Comparison of ENCODE assay signal across 17 cellular contexts in the genomic region with DNA sequence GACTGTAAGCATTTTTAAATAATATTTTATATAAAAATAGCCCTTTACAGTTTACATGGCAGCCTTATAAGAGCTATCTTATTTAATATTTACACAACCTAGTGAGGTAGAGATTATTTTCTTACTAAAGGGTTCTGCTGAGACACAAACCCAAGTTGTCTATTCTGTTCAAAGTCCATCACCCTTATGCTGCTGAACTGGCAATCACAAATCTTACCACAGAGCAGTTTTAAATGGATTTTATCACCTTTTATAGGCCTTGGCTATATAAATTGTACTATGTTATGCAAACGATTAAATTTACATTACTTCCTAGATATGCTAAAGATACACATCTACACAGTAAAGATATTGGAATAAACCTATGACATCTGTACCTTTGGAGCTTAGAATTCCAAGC. TPM values are rescaled to one million over a fixed set of nuclear protein-coding genes. Genes with fewer than 3 reads are reported as not detected.
"Had no signal": no experiment of that assay in that cellular context is flagged by ENCODE, and none has a peak within 500 bp of the region (broad histone marks: within the 10 kb centered on the region; RNA-seq: fewer than 3 reads in every experiment).

No MANE protein-coding gene starts in this region.

- H3K4me1 Mint-ChIP-seq: natural killer cell; stimulated activated effector memory CD8-positive, alpha-beta T cell treated with anti-CD3 and anti-CD28 coated beads, Interleukin-12 subunit alpha, Interleukin-12 subunit beta, amount 100 ng/mL, for 72 hours had no signal

- H3K27me3 ChIP-seq: left lung, neutrophil, pancreas, thyroid gland had no signal

- ATAC-seq: left lung; lower lobe of right lung; natural killer cell; sciatic nerve; stimulated activated effector memory CD8-positive, alpha-beta T cell treated with anti-CD3 and anti-CD28 coated beads, Interleukin-12 subunit alpha, Interleukin-12 subunit beta, amount 100 ng/mL, for 72 hours had no signal

- H3K27ac ChIP-seq: dorsolateral prefrontal cortex, left lung, lower lobe of right lung, neutrophil, pancreas, stomach, thyroid gland had no signal

- H3K4me3 Mint-ChIP-seq: natural killer cell; stimulated activated effector memory CD8-positive, alpha-beta T cell treated with anti-CD3 and anti-CD28 coated beads, Interleukin-12 subunit alpha, Interleukin-12 subunit beta, amount 100 ng/mL, for 72 hours had no signal

- H3K4me1 ChIP-seq: left lung, thyroid gland had no signal

- H3K9me3 ChIP-seq: left lung, lower lobe of right lung, neutrophil, pancreas, stomach, thyroid gland had no signal

- H3K36me3 ChIP-seq: left lung, lower lobe of right lung, neutrophil, pancreas, stomach, thyroid gland had no signal

- H3K4me3 ChIP-seq: dorsolateral prefrontal cortex, left lung, lower lobe of right lung, pancreas, stomach, thyroid gland had no signal

- DNase-seq: cerebellar nuclear complex; dorsolateral prefrontal cortex; effector CD4-positive, alpha-beta T cell; left lung; lower lobe of right lung; natural killer cell; pancreas; retina; stimulated activated CD4-positive, alpha-beta T cell treated with anti-CD3 and anti-CD28 coated beads, Interleukin-2, amount 100 ng/mL, for 24 hours; stimulated activated CD4-positive, alpha-beta T cell treated with anti-CD3 and anti-CD28 coated beads, Interleukin-4, amount 100 ng/mL, for 24 hours; stimulated activated naive CD4-positive, alpha-beta T cell treated with Interleukin-2 at 50 U/mL for 16 hours; stomach; thyroid gland; trophoblast cell had no signal

- H3K36me3 Mint-ChIP-seq: natural killer cell; stimulated activated effector memory CD8-positive, alpha-beta T cell treated with anti-CD3 and anti-CD28 coated beads, Interleukin-12 subunit alpha, Interleukin-12 subunit beta, amount 100 ng/mL, for 72 hours had no signal

- H3K27ac Mint-ChIP-seq: natural killer cell; stimulated activated effector memory CD8-positive, alpha-beta T cell treated with anti-CD3 and anti-CD28 coated beads, Interleukin-12 subunit alpha, Interleukin-12 subunit beta, amount 100 ng/mL, for 72 hours had no signal

RNA-seq across cellular contexts. Expression of a gene that starts 41.3 kb away (rescaled TPM):
- total RNA-seq: natural killer cell had no signal
